ENCODE assay signal across 18 cellular contexts in the genomic region with DNA sequence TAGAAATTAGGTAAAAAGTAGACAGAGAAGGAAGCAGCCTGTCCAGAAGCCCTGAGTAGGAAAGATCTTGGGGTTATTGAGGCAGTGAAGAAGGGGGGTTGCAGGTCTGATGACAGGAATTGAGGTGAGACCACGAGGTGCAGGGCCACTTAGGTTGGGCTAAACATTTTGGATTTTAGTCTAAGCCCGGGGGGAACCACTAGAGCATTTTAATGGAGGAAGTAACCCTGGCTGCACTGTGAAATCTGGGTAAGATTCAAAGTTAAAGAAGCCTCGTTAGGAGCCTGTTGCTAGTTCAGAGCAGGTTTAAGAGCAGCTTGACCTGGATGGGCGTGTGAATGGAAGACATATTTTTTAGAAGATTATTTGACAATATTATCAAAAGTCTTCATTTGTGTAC. TPM values are rescaled to one million over a fixed set of nuclear protein-coding genes. Genes with fewer than 3 reads are reported as not detected.
DNase-seq lines count a peak whose midpoint lies in the region; ATAC-seq and TF ChIP-seq lines count a peak whose summit lies in the region.
"Had no signal": no experiment of that assay in that cellular context is flagged by ENCODE, and none has a peak within 500 bp of the region (broad histone marks: within the 10 kb centered on the region; RNA-seq: fewer than 3 reads in every experiment).

No MANE protein-coding gene starts in this region.

- H3K27ac ChIP-seq in GM23338 (ENCODE audit: low read depth) (no peak overlapping the region), A673 (ENCODE audit: low read depth, low read length, poor library complexity, severe bottlenecking) (no peak overlapping the region)
- H3K27ac ChIP-seq: A549, right atrium auricular region, stomach had no signal

- DNase-seq in activated CD4-positive, alpha-beta T cell treated with anti-CD3 and anti-CD28 coated beads, Interleukin-2, amount 10 ng/mL, durations not matched to agents 24 days and 14 days, result no peak
- no peak for DNase-seq in activated CD4-positive, alpha-beta T cell treated with anti-CD3 and anti-CD28 coated beads, Interleukin-2, amount 50 U/mL, for 48 hours
- DNase-seq in GM23338 (ENCODE audit: low spot score), result no peak
- no peak for DNase-seq in activated CD8-positive, alpha-beta T cell treated with anti-CD3 and anti-CD28 coated beads, Interleukin-2, amount 10 ng/mL, durations not matched to agents 7 days and 5 days
- DNase-seq in naive thymus-derived CD8-positive, alpha-beta T cell, result no peak
- no peak for DNase-seq in A673 (ENCODE audit: low spot score)
- no peak for DNase-seq in GDM1 (lab: John Stamatoyannopoulos, UW)
- DNase-seq: activated CD4-positive, CD25-positive, alpha-beta regulatory T cell; caudate nucleus; kidney glomerular epithelial cell; mesendoderm; NCI-H1694; NCI-H446 treated with DMSO at 0.1 percent for 48 hours; stimulated activated CD4-positive, alpha-beta T cell treated with anti-CD3 and anti-CD28 coated beads, Interleukin-15, amount 100 ng/mL, for 24 hours; stomach had no signal

- POLR2A ChIA-PET in activated CD8-positive, alpha-beta T cell treated with anti-CD3 and anti-CD28 coated beads, Interleukin-2, amount 10 ng/mL, durations not matched to agents 7 days and 5 days (lab: Charles Lee), result no interaction called here
- POLR2A ChIA-PET in naive thymus-derived CD8-positive, alpha-beta T cell (lab: Charles Lee), result interaction anchor here (0.6 to 1.1 kb wide), 3 partner anchors 39 to 884 kb away, joined by 3 read pairs; a partner anchor contains a TSS
- POLR2A ChIA-PET in A673 (lab: Charles Lee; ENCODE audit: low non-redundant PET), result no interaction called here

- peaks cover 19% of the 10 kb centered on the region for H3K36me3 Mint-ChIP-seq in activated CD4-positive, alpha-beta T cell treated with anti-CD3 and anti-CD28 coated beads, Interleukin-2, amount 10 ng/mL, durations not matched to agents 24 days and 14 days (ENCODE audit: low read depth)
- no peaks in the 10 kb centered on the region for H3K36me3 Mint-ChIP-seq in GM23338 (ENCODE audit: low read depth)
- peaks cover 10% of the 10 kb centered on the region for H3K36me3 Mint-ChIP-seq in activated CD8-positive, alpha-beta T cell treated with anti-CD3 and anti-CD28 coated beads, Interleukin-2, amount 10 ng/mL, durations not matched to agents 7 days and 5 days (ENCODE audit: low read depth)
- H3K36me3 Mint-ChIP-seq in naive thymus-derived CD8-positive, alpha-beta T cell, result peaks cover 0 to 17% (median 0%) of the 10 kb centered on the region in 3 donors

- H3K4me3 ChIP-seq in GM23338 (no peak overlapping the region), A673 (ENCODE audit: low read depth, low read length, poor library complexity, severe bottlenecking) (no peak overlapping the region)
- H3K4me3 ChIP-seq: A549, right atrium auricular region, stomach had no signal

- ATAC-seq in GM23338, result no peak
- no peak for ATAC-seq in activated CD8-positive, alpha-beta T cell treated with anti-CD3 and anti-CD28 coated beads, Interleukin-2, amount 10 ng/mL, durations not matched to agents 7 days and 5 days
- ATAC-seq in naive thymus-derived CD8-positive, alpha-beta T cell, result peak; percentile 35 to 38
- ATAC-seq in GM18511 (IDR thresholded peaks at IDR 0.05; ENCODE audit: unreplicated experiment), result no peak
- ATAC-seq: A549 had no signal

- no peak overlapping the region for H3K4me2 ChIP-seq in GM23338
- H3K4me2 ChIP-seq: A549 had no signal

- H3K9me2 ChIP-seq in GM23338 (ENCODE audit: insufficient read depth), result no peaks in the 10 kb centered on the region

- no peak overlapping the region for H3K4me3 Mint-ChIP-seq in activated CD4-positive, alpha-beta T cell treated with anti-CD3 and anti-CD28 coated beads, Interleukin-2, amount 10 ng/mL, durations not matched to agents 24 days and 14 days
- H3K4me3 Mint-ChIP-seq in GM23338, result no peak overlapping the region
- H3K4me3 Mint-ChIP-seq in activated CD8-positive, alpha-beta T cell treated with anti-CD3 and anti-CD28 coated beads, Interleukin-2, amount 10 ng/mL, durations not matched to agents 7 days and 5 days, result no peak overlapping the region
- peak overlapping the region in 8 of 10 donors; percentile 3 to 65 (median 32) for H3K4me3 Mint-ChIP-seq in naive thymus-derived CD8-positive, alpha-beta T cell

- no peaks in the 10 kb centered on the region; the same call in 1 of the 2 replicates for H4K20me1 ChIP-seq in GM23338 (replicated peaks; ENCODE audit: insufficient read depth)

- H3K36me3 ChIP-seq in GM23338 (ENCODE audit: insufficient read depth), result no peaks in the 10 kb centered on the region
- H3K36me3 ChIP-seq in A673 (ENCODE audit: insufficient read depth, low read length, poor library complexity, severe bottlenecking), result no peaks in the 10 kb centered on the region
- H3K36me3 ChIP-seq: right atrium auricular region had no signal

- no peaks in the 10 kb centered on the region for H3K9me3 Mint-ChIP-seq in activated CD4-positive, alpha-beta T cell treated with anti-CD3 and anti-CD28 coated beads, Interleukin-2, amount 10 ng/mL, durations not matched to agents 24 days and 14 days
- H3K9me3 Mint-ChIP-seq in GM23338, result no peaks in the 10 kb centered on the region
- H3K9me3 Mint-ChIP-seq in activated CD8-positive, alpha-beta T cell treated with anti-CD3 and anti-CD28 coated beads, Interleukin-2, amount 10 ng/mL, durations not matched to agents 7 days and 5 days (ENCODE audit: insufficient read depth), result no peaks in the 10 kb centered on the region
- H3K9me3 Mint-ChIP-seq in naive thymus-derived CD8-positive, alpha-beta T cell, result no peaks in the 10 kb centered on the region

- TF ChIP-seq CTCF in GM23338 (conservative IDR thresholded peaks at IDR 0.05; ENCODE audit: low read depth in 2 of 2) (no peak), A673 (conservative IDR thresholded peaks at IDR 0.05; ENCODE audit: low read depth, low read length) (no peak)

- H3K9me3 ChIP-seq in A673 (ENCODE audit: low read depth, low read length, poor library complexity, severe bottlenecking), result no peaks in the 10 kb centered on the region
- H3K9me3 ChIP-seq: A549, right atrium auricular region, stomach had no signal

- H3K79me2 ChIP-seq in GM23338 (replicated peaks; ENCODE audit: insufficient read depth), result peaks cover 51% of the 10 kb centered on the region

- H3K27me3 Mint-ChIP-seq in activated CD4-positive, alpha-beta T cell treated with anti-CD3 and anti-CD28 coated beads, Interleukin-2, amount 10 ng/mL, durations not matched to agents 24 days and 14 days, result no peaks in the 10 kb centered on the region
- no peaks in the 10 kb centered on the region for H3K27me3 Mint-ChIP-seq in GM23338 (ENCODE audit: insufficient read depth, low read depth, poor library complexity)
- H3K27me3 Mint-ChIP-seq in activated CD8-positive, alpha-beta T cell treated with anti-CD3 and anti-CD28 coated beads, Interleukin-2, amount 10 ng/mL, durations not matched to agents 7 days and 5 days (ENCODE audit: low read depth), result no peaks in the 10 kb centered on the region
- H3K27me3 Mint-ChIP-seq in naive thymus-derived CD8-positive, alpha-beta T cell, result no peaks in the 10 kb centered on the region

- intact Hi-C loops in activated CD4-positive, alpha-beta T cell treated with anti-CD3 and anti-CD28 coated beads, Interleukin-2, amount 10 ng/mL, durations not matched to agents 24 days and 14 days (cut with micrococcal nuclease), result no loop called here
- intact Hi-C loops in A673 (cut with micrococcal nuclease; ENCODE audit: unreplicated experiment), result no loop called here

- H3K27ac Mint-ChIP-seq in activated CD4-positive, alpha-beta T cell treated with anti-CD3 and anti-CD28 coated beads, Interleukin-2, amount 10 ng/mL, durations not matched to agents 24 days and 14 days, result peak overlapping the region; percentile 3
- peak overlapping the region; percentile 39 for H3K27ac Mint-ChIP-seq in GM23338
- H3K27ac Mint-ChIP-seq in activated CD8-positive, alpha-beta T cell treated with anti-CD3 and anti-CD28 coated beads, Interleukin-2, amount 10 ng/mL, durations not matched to agents 7 days and 5 days, result peak overlapping the region; percentile 2
- peak overlapping the region; percentile 1 to 69 (median 40) for H3K27ac Mint-ChIP-seq in naive thymus-derived CD8-positive, alpha-beta T cell

- no TSS peak for BruUV-seq in A673 (replicated peaks; lab: Mats Ljungman, UMichigan)

- H3K4me1 ChIP-seq in GM23338 (ENCODE audit: insufficient read depth) (peaks cover 15% of the 10 kb centered on the region), A673 (ENCODE audit: insufficient read depth, low read length, poor library complexity, severe bottlenecking) (no peaks in the 10 kb centered on the region)

- H3K27me3 ChIP-seq in GM23338 (ENCODE audit: insufficient read depth), result no peaks in the 10 kb centered on the region
- no peaks in the 10 kb centered on the region for H3K27me3 ChIP-seq in A673 (replicated peaks; ENCODE audit: insufficient read depth, low read depth, low read length, poor library complexity)
- H3K27me3 ChIP-seq: right atrium auricular region, stomach had no signal

- H2AFZ ChIP-seq in GM23338, result no peak overlapping the region

- no peaks in the 10 kb centered on the region for H3F3A ChIP-seq in GM23338 (replicated peaks; ENCODE audit: low read depth)

- peaks cover 58% of the 10 kb centered on the region for H3K4me1 Mint-ChIP-seq in activated CD4-positive, alpha-beta T cell treated with anti-CD3 and anti-CD28 coated beads, Interleukin-2, amount 10 ng/mL, durations not matched to agents 24 days and 14 days
- H3K4me1 Mint-ChIP-seq in GM23338, result peaks cover 26% of the 10 kb centered on the region
- peaks cover 61% of the 10 kb centered on the region for H3K4me1 Mint-ChIP-seq in activated CD8-positive, alpha-beta T cell treated with anti-CD3 and anti-CD28 coated beads, Interleukin-2, amount 10 ng/mL, durations not matched to agents 7 days and 5 days (ENCODE audit: low read depth)
- H3K4me1 Mint-ChIP-seq in naive thymus-derived CD8-positive, alpha-beta T cell, result peaks cover 31 to 80% (median 65%) of the 10 kb centered on the region in 4 donors

- CTCF ChIA-PET in activated CD8-positive, alpha-beta T cell treated with anti-CD3 and anti-CD28 coated beads, Interleukin-2, amount 10 ng/mL, durations not matched to agents 7 days and 5 days (lab: Charles Lee), result no interaction called here
- CTCF ChIA-PET in A673 (lab: Charles Lee), result no interaction called here

RNA-seq across cellular contexts. Expression of a gene that starts 38.4 kb away (rescaled TPM):
- 27.6 and 27.9 TPM in 2 replicates for total RNA-seq in activated CD4-positive, alpha-beta T cell treated with anti-CD3 and anti-CD28 coated beads, Interleukin-2, amount 10 ng/mL, durations not matched to agents 24 days and 14 days
- 13.0 and 14.4 TPM in 2 replicates for total RNA-seq in GM23338 (2014; rRNA removed; shearing (Covaris generic))
- polyA plus RNA-seq in GM23338 (2016; fragmentation: Nextera tagmentation; extraction: Ambion mirVana), result 9.5 and 9.7 TPM in 2 replicates
- total RNA-seq in activated CD8-positive, alpha-beta T cell treated with anti-CD3 and anti-CD28 coated beads, Interleukin-2, amount 10 ng/mL, durations not matched to agents 7 days and 5 days, result 10 to 100 TPM; 24.1 to 25.1 TPM
- 10 to 100 TPM; 35.6 to 38.0 TPM for total RNA-seq in naive thymus-derived CD8-positive, alpha-beta T cell
- 10 to 100 TPM; 15.3 to 20.3 (median 19.2) TPM for polyA plus RNA-seq in naive thymus-derived CD8-positive, alpha-beta T cell
- total RNA-seq in A673 (2021), result 6.3 and 7.2 TPM in 2 replicates

RNA-seq across cellular contexts. Expression of a gene that starts 55.7 kb away (rescaled TPM):
- 15.9 and 17.0 TPM in 2 replicates for total RNA-seq in activated CD4-positive, alpha-beta T cell treated with anti-CD3 and anti-CD28 coated beads, Interleukin-2, amount 10 ng/mL, durations not matched to agents 24 days and 14 days
- 13.1 and 19.3 TPM in 2 replicates for total RNA-seq in GM23338 (2014; rRNA removed; shearing (Covaris generic))
- polyA plus RNA-seq in GM23338 (2016; fragmentation: Nextera tagmentation; extraction: Ambion mirVana), result 17.7 and 19.2 TPM in 2 replicates
- 1 to 10 TPM; 4.7 to 5.6 TPM for total RNA-seq in activated CD8-positive, alpha-beta T cell treated with anti-CD3 and anti-CD28 coated beads, Interleukin-2, amount 10 ng/mL, durations not matched to agents 7 days and 5 days
- 10 to 100 TPM; 11.0 to 11.7 TPM for total RNA-seq in naive thymus-derived CD8-positive, alpha-beta T cell
- polyA plus RNA-seq in naive thymus-derived CD8-positive, alpha-beta T cell, result 10 to 100 TPM in 1 of 3 donors, 1 to 10 TPM in 2; 9.4 to 12.8 (median 9.8) TPM
- 10.0 and 11.9 TPM in 2 replicates for total RNA-seq in A673 (2021)

Comparison
In these comparisons a context has a peak if more than half of its experiments do, and no peak if none do; other contexts are left out.
1. H3K4me3 Mint-ChIP-seq: peak in naive thymus-derived CD8-positive, alpha-beta T cell (8 of 10); none in activated CD4-positive, alpha-beta T cell treated with anti-CD3 and anti-CD28 coated beads, Interleukin-2, amount 10 ng/mL, durations not matched to agents 24 days and 14 days (single experiment), GM23338 (single experiment) and activated CD8-positive, alpha-beta T cell treated with anti-CD3 and anti-CD28 coated beads, Interleukin-2, amount 10 ng/mL, durations not matched to agents 7 days and 5 days (single experiment).
2. ATAC-seq: peak in naive thymus-derived CD8-positive, alpha-beta T cell (2 of 2); none in GM23338 (single experiment), activated CD8-positive, alpha-beta T cell treated with anti-CD3 and anti-CD28 coated beads, Interleukin-2, amount 10 ng/mL, durations not matched to agents 7 days and 5 days (single experiment) and GM18511 (single experiment).
3. Peak in every context shown above with its lines, with median percentiles within 50 percentile points of each other: H3K27ac Mint-ChIP-seq.